Comparison of ENCODE assay signal across 13 cellular contexts in genomic region chr10:73234695-73235094, GRCh38. TPM values are rescaled to one million over a fixed set of nuclear protein-coding genes. Genes with fewer than 3 reads are reported as not detected.
A peak's percentile ranks its signal among the peaks of the same experiment; 100 is the strongest.
DNase-seq lines count a peak whose midpoint lies in the region; ATAC-seq and TF ChIP-seq lines count a peak whose summit lies in the region.
"Had no signal": no experiment of that assay in that cellular context is flagged by ENCODE, and none has a peak within 500 bp of the region (broad histone marks: within the 10 kb centered on the region; RNA-seq: fewer than 3 reads in every experiment).

No MANE protein-coding gene starts in this region.

- H3K27ac Mint-ChIP-seq in activated T-cell treated with anti-CD3 and anti-CD28 coated beads, Interleukin-2, amount 50 U/mL, for 24 hours = peak overlapping the region; percentile 12
- H3K27ac Mint-ChIP-seq: CD4-positive, CD25-positive, alpha-beta regulatory T cell had no signal

- no peak for ATAC-seq in GM21528 (IDR thresholded peaks at IDR 0.05; ENCODE audit: low FRiP score, unreplicated experiment)

- TF ChIP-seq EP300 in transverse colon (IDR thresholded peaks at IDR 0.05; ENCODE audit: low read depth) = no peak

- H3K9me3 ChIP-seq in left ventricle myocardium inferior (replicated peaks) = no peaks in the 10 kb centered on the region
- no peaks in the 10 kb centered on the region for H3K9me3 ChIP-seq in right atrium auricular region
- H3K9me3 ChIP-seq in transverse colon = no peaks in the 10 kb centered on the region
- H3K9me3 ChIP-seq: BLaER1 treated with 17β-estradiol and CSF1 and Interleukin-3, amounts not matched to agents 10 nM and 100 nM; HAP-1 had no signal

- H3K4me1 ChIP-seq in left ventricle myocardium inferior = peaks cover 18% of the 10 kb centered on the region
- H3K4me1 ChIP-seq in right atrium auricular region = no peaks in the 10 kb centered on the region
- H3K4me1 ChIP-seq in transverse colon = no peaks in the 10 kb centered on the region
- H3K4me1 ChIP-seq: HAP-1 had no signal

- intact Hi-C loops in left ventricle myocardium inferior (cut with micrococcal nuclease) (no loop called here), transverse colon (cut with DNase I; ENCODE audit: low total_unique reads) (no loop called here)

- H3K27me3 ChIP-seq in left ventricle myocardium inferior (ENCODE audit: low read depth) = no peaks in the 10 kb centered on the region
- no peaks in the 10 kb centered on the region for H3K27me3 ChIP-seq in right atrium auricular region
- no peaks in the 10 kb centered on the region for H3K27me3 ChIP-seq in transverse colon
- H3K27me3 ChIP-seq: BLaER1 treated with 17β-estradiol and CSF1 and Interleukin-3, amounts not matched to agents 10 nM and 100 nM had no signal

- no peaks in the 10 kb centered on the region for H3K4me1 Mint-ChIP-seq in activated T-cell treated with anti-CD3 and anti-CD28 coated beads, Interleukin-2, amount 50 U/mL, for 24 hours (ENCODE audit: low read depth)
- H3K4me1 Mint-ChIP-seq: CD4-positive, CD25-positive, alpha-beta regulatory T cell had no signal

- TF ChIP-seq CTCF in left ventricle myocardium inferior (IDR thresholded peaks at IDR 0.05; ENCODE audit: borderline replicate concordance) = no peak
- TF ChIP-seq CTCF in right atrium auricular region (IDR thresholded peaks at IDR 0.05) = no peak
- no peak for TF ChIP-seq CTCF in transverse colon (IDR thresholded peaks at IDR 0.05)

- no peak for TF ChIP-seq POLR2A in transverse colon (IDR thresholded peaks at IDR 0.05)

- no peak for DNase-seq in activated T-cell treated with anti-CD3 and anti-CD28 coated beads, Interleukin-2, amount 50 U/mL, for 24 hours
- DNase-seq in activated T-cell treated with anti-CD3 and anti-CD28 coated beads for 4 hours (no peak), left ventricle myocardium inferior (no peak), right atrium auricular region (ENCODE audit: low spot score) (no peak), left kidney (ENCODE audit: low read depth, low spot score) (peak; percentile 19), transverse colon (no peak)
- DNase-seq: ACHN; CD4-positive, CD25-positive, alpha-beta regulatory T cell; DMS53; GF-D8 had no signal

- H3K27me3 Mint-ChIP-seq in activated T-cell treated with anti-CD3 and anti-CD28 coated beads, Interleukin-2, amount 50 U/mL, for 24 hours = no peaks in the 10 kb centered on the region
- H3K27me3 Mint-ChIP-seq: CD4-positive, CD25-positive, alpha-beta regulatory T cell had no signal

- in situ Hi-C loops in transverse colon (cut with MboI; ENCODE audit: low pct_ligation_motif_present in 1 of 4, low pct_unique_long_range_greater_than_20kb in 1 of 4, low sequenced_read_pairs in 3 of 4) = no loop called here

- no peak overlapping the region for H3K4me3 Mint-ChIP-seq in activated T-cell treated with anti-CD3 and anti-CD28 coated beads, Interleukin-2, amount 50 U/mL, for 24 hours
- H3K4me3 Mint-ChIP-seq: CD4-positive, CD25-positive, alpha-beta regulatory T cell had no signal

- H3K36me3 ChIP-seq in left ventricle myocardium inferior (peaks cover 30% of the 10 kb centered on the region), right atrium auricular region (peaks cover 35% of the 10 kb centered on the region), transverse colon (peaks cover 0 to 10% (median 3%) of the 10 kb centered on the region in 4 donors)

- no peak overlapping the region for H3K4me3 ChIP-seq in left ventricle myocardium inferior
- H3K4me3 ChIP-seq in right atrium auricular region = no peak overlapping the region
- no peak overlapping the region for H3K4me3 ChIP-seq in transverse colon
- H3K4me3 ChIP-seq: BLaER1 treated with 17β-estradiol and CSF1 and Interleukin-3, amounts not matched to agents 10 nM and 100 nM; HAP-1 had no signal

- H3K36me3 Mint-ChIP-seq in activated T-cell treated with anti-CD3 and anti-CD28 coated beads, Interleukin-2, amount 50 U/mL, for 24 hours (ENCODE audit: low read depth) = peaks cover 92% of the 10 kb centered on the region

- whole genome bisulfite sequencing in transverse colon (ENCODE audit: low coverage in 1 of 2), 2 donors = 71 to 85% methylated on average over 3 to 7 of the region's 7 CpGs

- no peaks in the 10 kb centered on the region for H3K9me3 Mint-ChIP-seq in activated T-cell treated with anti-CD3 and anti-CD28 coated beads, Interleukin-2, amount 50 U/mL, for 24 hours

- H3K27ac ChIP-seq in left ventricle myocardium inferior (replicated peaks) (peak overlapping the region; percentile 31), right atrium auricular region (peak overlapping the region in 1 of 2 donors; percentile 63), transverse colon (no peak overlapping the region)
- H3K27ac ChIP-seq: BLaER1 treated with 17β-estradiol and CSF1 and Interleukin-3, amounts not matched to agents 10 nM and 100 nM had no signal

RNA-seq across cellular contexts. Expression of gene DNAJC9, which starts 12.4 kb away (rescaled TPM):
- total RNA-seq in left ventricle myocardium inferior = 8.6 TPM
- total RNA-seq in right atrium auricular region = 1 to 10 TPM; 6.8 to 6.9 TPM
- total RNA-seq in transverse colon = 10 to 100 TPM in 3 of 4 donors, 1 to 10 TPM in 1; 8.2 to 15.9 (median 14.6) TPM

RNA-seq across cellular contexts. Expression of gene MRPS16, which starts 17.7 kb away (rescaled TPM):
- total RNA-seq in left ventricle myocardium inferior (102 TPM), right atrium auricular region (10 to 100 TPM; 39.8 to 62.6 TPM), transverse colon (10 to 100 TPM; 41.0 to 54.5 (median 46.6) TPM)
